Comparison of ENCODE assay signal across 14 cellular contexts in genomic region chr2:235238537-235238936, GRCh38.
DNase-seq lines count a peak whose midpoint lies in the region; FAIRE-seq and TF ChIP-seq lines count a peak whose summit lies in the region.
"Had no signal": no experiment of that assay in that cellular context is flagged by ENCODE, and none has a peak within 500 bp of the region (broad histone marks: within the 10 kb centered on the region; RNA-seq: fewer than 3 reads in every experiment).

No MANE protein-coding gene starts in this region.

- no peak overlapping the region for H2BK120ac ChIP-seq in trophoblast cell (ENCODE audit: insufficient read depth, low read length, poor library complexity)

- no peak overlapping the region for H2AK5ac ChIP-seq in trophoblast cell (ENCODE audit: low read length)

- H3K27ac Mint-ChIP-seq in immature natural killer cell, result no peak overlapping the region
- H3K27ac Mint-ChIP-seq: activated CD8-positive, alpha-beta T cell treated with anti-CD3 and anti-CD28 coated beads, Interleukin-2, amount 10 ng/mL, durations not matched to agents 7 days and 5 days; B cell had no signal

- dilution Hi-C loops in endothelial cell of umbilical vein (cut with MboI; ENCODE audit: extremely low pct_ligation_motif_present, low sequenced_read_pairs), result no loop called here

- peak overlapping the region; percentile 19 for H3K27ac ChIP-seq in endothelial cell of umbilical vein (ENCODE audit: insufficient read depth, low read depth, low read length)
- no peak overlapping the region for H3K27ac ChIP-seq in trophoblast cell (ENCODE audit: low read depth, low read length)
- H3K27ac ChIP-seq: cardiac muscle cell had no signal

- no peaks in the 10 kb centered on the region for H3K79me1 ChIP-seq in trophoblast cell (ENCODE audit: low read length)

- H3K4me1 Mint-ChIP-seq in immature natural killer cell, result no peaks in the 10 kb centered on the region
- H3K4me1 Mint-ChIP-seq: B cell had no signal

- TF ChIP-seq CTCF in endothelial cell of umbilical vein (IDR thresholded peaks at IDR 0.05; ENCODE audit: extremely low read depth in 1 of 2, insufficient read depth in 1 of 2, low read depth in 1 of 2, low read length in 2 of 2), result no peak

- no peak overlapping the region for H2AFZ ChIP-seq in endothelial cell of umbilical vein (ENCODE audit: low read depth, low read length)
- H2AFZ ChIP-seq in trophoblast cell (ENCODE audit: insufficient read depth, low read length, poor library complexity), result no peak overlapping the region

- H4K20me1 ChIP-seq in endothelial cell of umbilical vein (replicated peaks; ENCODE audit: control insufficient read depth, extremely low read depth, insufficient read depth, low read length), result no peaks in the 10 kb centered on the region

- H3K27me3 ChIP-seq in endothelial cell of umbilical vein (ENCODE audit: control insufficient read depth in 2 of 2, insufficient read depth in 2 of 2, low read length in 2 of 2) (no peaks in the 10 kb centered on the region), trophoblast cell (ENCODE audit: insufficient read depth, low read length) (no peaks in the 10 kb centered on the region)
- H3K27me3 ChIP-seq: cardiac muscle cell had no signal

- H3K14ac ChIP-seq in trophoblast cell (ENCODE audit: low read length), result no peak overlapping the region

- peak; percentile 88 for FAIRE-seq in endothelial cell of umbilical vein (lab: Jason Lieb, UNC)
- FAIRE-seq: islet of Langerhans had no signal

- H3K4me1 ChIP-seq in endothelial cell of umbilical vein (ENCODE audit: control insufficient read depth, extremely low read depth, insufficient read depth, low read length) (peaks cover 12% of the 10 kb centered on the region), trophoblast cell (ENCODE audit: control insufficient read depth in 1 of 2, insufficient read depth in 2 of 2, low read length in 2 of 2) (no peaks in the 10 kb centered on the region)

- no peak overlapping the region for H4K12ac ChIP-seq in trophoblast cell (ENCODE audit: low read depth, low read length)

- H3K9me3 ChIP-seq in endothelial cell of umbilical vein (replicated peaks; ENCODE audit: control insufficient read depth, insufficient read depth, low read length) (no peaks in the 10 kb centered on the region), trophoblast cell (ENCODE audit: insufficient read depth, low read depth, low read length) (no peaks in the 10 kb centered on the region)

- no peak overlapping the region for H2BK12ac ChIP-seq in trophoblast cell (ENCODE audit: low read length)

- H3K36me3 ChIP-seq in endothelial cell of umbilical vein (ENCODE audit: control insufficient read depth in 2 of 2, extremely low read depth in 1 of 2, insufficient read depth in 2 of 2, low read length in 2 of 2), result no peaks in the 10 kb centered on the region
- H3K36me3 ChIP-seq in trophoblast cell (ENCODE audit: control insufficient read depth in 1 of 2, insufficient read depth in 2 of 2, low read length in 2 of 2), result no peaks in the 10 kb centered on the region
- H3K36me3 ChIP-seq: cardiac muscle cell had no signal

- no CpG with 5 or more reads among the region's 3 CpGs for WGBS in trophoblast cell (ENCODE audit: extremely low coverage, insufficient coverage, insufficient read length)

- no peak overlapping the region for H3K23ac ChIP-seq in trophoblast cell (ENCODE audit: low read length)

- intact Hi-C loops in endothelial cell of umbilical vein (cut with micrococcal nuclease), result loop anchor here (1.0 to 10.0 kb wide), 3 partner anchors 25 to 356 kb away; partner anchors contain the start of gene AGAP1

- H3K4me3 ChIP-seq in endothelial cell of umbilical vein (replicated peaks in 1 of 3; ENCODE audit: insufficient read depth in 1 of 3, low read depth in 1 of 3, low read length in 3 of 3), result no peak overlapping the region
- no peak overlapping the region for H3K4me3 ChIP-seq in trophoblast cell (ENCODE audit: low read depth, low read length)
- H3K4me3 ChIP-seq: cardiac muscle cell had no signal

- H3K18ac ChIP-seq in trophoblast cell (ENCODE audit: low read length), result no peak overlapping the region

- no peaks in the 10 kb centered on the region for H3K9me3 Mint-ChIP-seq in immature natural killer cell

- CTCF ChIA-PET in endothelial cell of umbilical vein (lab: Charles Lee), result interaction anchor here (0.6 to 1.7 kb wide), 4 partner anchors 13 to 508 kb away, joined by 3 to 6 read pairs (median 4); no protein-coding TSS in a partner anchor

- H3K9ac ChIP-seq in endothelial cell of umbilical vein (replicated peaks; ENCODE audit: extremely low read depth, insufficient read depth, low read length) (no peak overlapping the region), trophoblast cell (ENCODE audit: low read length) (no peak overlapping the region)

- POLR2A ChIA-PET in endothelial cell of umbilical vein (lab: Charles Lee), result interaction anchor here (0.7 to 1.0 kb wide), 2 partner anchors 17 to 280 kb away, joined by 4 to 5 read pairs; no protein-coding TSS in a partner anchor

- no peak overlapping the region for H3K4ac ChIP-seq in trophoblast cell (ENCODE audit: low read depth, low read length)

- no TSS peak for BruUV-seq in endothelial cell of umbilical vein (replicated peaks; lab: Mats Ljungman, UMichigan)

- H4K91ac ChIP-seq in trophoblast cell (ENCODE audit: low read depth, low read length), result no peak overlapping the region

- H3K79me2 ChIP-seq in endothelial cell of umbilical vein (ENCODE audit: control insufficient read depth, insufficient read depth, low read length) (no peaks in the 10 kb centered on the region), trophoblast cell (ENCODE audit: control insufficient read depth, insufficient read depth, low read length, poor library complexity) (no peaks in the 10 kb centered on the region)

- H3K4me3 Mint-ChIP-seq in immature natural killer cell, result no peak overlapping the region
- H3K4me3 Mint-ChIP-seq: activated CD8-positive, alpha-beta T cell treated with anti-CD3 and anti-CD28 coated beads, Interleukin-2, amount 10 ng/mL, durations not matched to agents 7 days and 5 days; B cell had no signal

- no peak overlapping the region for H4K8ac ChIP-seq in trophoblast cell (ENCODE audit: low read depth, low read length)

- no peaks in the 10 kb centered on the region for H3K36me3 Mint-ChIP-seq in immature natural killer cell

- DNase-seq in A172 (ENCODE audit: low spot score) (peak; percentile 72), NCI-H1105 (lab: John Stamatoyannopoulos, UW) (peak; percentile 72), endothelial cell of umbilical vein (ENCODE audit: low read depth, low spot score) (peak; percentile 86), midbrain (lab: John Stamatoyannopoulos, UW) (peak; percentile 35), trophoblast cell (no peak), immature natural killer cell (no peak), activated T-cell treated with anti-CD3 and anti-CD28 coated beads for 4 hours (no peak)
- DNase-seq in activated naive CD4-positive, alpha-beta T cell (lab: John Stamatoyannopoulos, UW), result no peak
- DNase-seq: activated CD8-positive, alpha-beta T cell treated with anti-CD3 and anti-CD28 coated beads, Interleukin-2, amount 10 ng/mL, durations not matched to agents 7 days and 5 days; NCI-H1436; retina had no signal

- no peak for TF ChIP-seq POLR2A in endothelial cell of umbilical vein (IDR thresholded peaks at IDR 0.05; ENCODE audit: low read depth, low read length)

- no peak overlapping the region for H3K4me2 ChIP-seq in endothelial cell of umbilical vein (ENCODE audit: insufficient read depth, low read length)
- no peak overlapping the region for H3K4me2 ChIP-seq in trophoblast cell (ENCODE audit: low read length)

- H2BK5ac ChIP-seq in trophoblast cell (ENCODE audit: low read depth, low read length, poor library complexity), result no peak overlapping the region

- no peaks in the 10 kb centered on the region for H3K9me1 ChIP-seq in endothelial cell of umbilical vein (replicated peaks; ENCODE audit: control insufficient read depth, extremely low read depth, insufficient read depth, low read length)

- peaks cover 1 to 12% (median 2%) of the 10 kb centered on the region in 3 donors for H3K27me3 Mint-ChIP-seq in immature natural killer cell (ENCODE audit: low read depth in 3 of 3)

TF ChIP-seq in endothelial cell of umbilical vein, 7 proteins besides CTCF, POLR2A, EP300 and RAD21:
- TF ChIP-seq MYC (IDR thresholded peaks at IDR 0.05; ENCODE audit: low read depth, low read length) (no peak), GATA2 (IDR thresholded peaks at IDR 0.05; ENCODE audit: insufficient read depth, insufficient read length, low read depth, low read length) (no peak), JUN (IDR thresholded peaks at IDR 0.05; ENCODE audit: borderline replicate concordance, insufficient read depth, insufficient read length, low read depth) (peak; percentile 8), MAX (IDR thresholded peaks at IDR 0.05; ENCODE audit: insufficient read depth, insufficient read length) (no peak), POLR2AphosphoS5 (IDR thresholded peaks at IDR 0.05; ENCODE audit: insufficient read depth, low read depth, low read length) (no peak), EZH2 (IDR thresholded peaks at IDR 0.05; ENCODE audit: borderline replicate concordance, low read depth, low read length, severe bottlenecking) (no peak), FOS (IDR thresholded peaks at IDR 0.05; ENCODE audit: borderline replicate concordance, insufficient read depth, low read length) (no peak)

Comparison
In these comparisons a context has a peak if more than half of its experiments do, and no peak if none do; other contexts are left out.
1. DNase-seq: peak in A172 (single experiment), NCI-H1105 (single experiment), endothelial cell of umbilical vein (single experiment) and midbrain (single experiment); none in trophoblast cell (0 of 2), activated naive CD4-positive, alpha-beta T cell (0 of 4), immature natural killer cell (0 of 3) and activated T-cell treated with anti-CD3 and anti-CD28 coated beads for 4 hours (single experiment).